In genomic region chr1:12447849-12448312, GRCh38 we compare ENCODE assay signal across 12 cellular contexts.
A peak's percentile ranks its signal among the peaks of the same experiment; 100 is the strongest.
DNase-seq lines count a peak whose midpoint lies in the region; ATAC-seq and TF ChIP-seq lines count a peak whose summit lies in the region.
"Had no signal": no experiment of that assay in that cellular context is flagged by ENCODE, and none has a peak within 500 bp of the region (broad histone marks: within the 10 kb centered on the region; RNA-seq: fewer than 3 reads in every experiment).

No MANE protein-coding gene starts in this region.

- H3K4me1 ChIP-seq in suprapubic skin, result peaks cover 64% of the 10 kb centered on the region

- H3K27ac Mint-ChIP-seq in activated naive CD8-positive, alpha-beta T cell treated with anti-CD3 and anti-CD28 coated beads for 36 hours, result peak overlapping the region; percentile 99

- TF ChIP-seq EP300 in suprapubic skin (IDR thresholded peaks at IDR 0.05), result no peak

- peaks cover 86% of the 10 kb centered on the region for H3K4me1 Mint-ChIP-seq in activated naive CD8-positive, alpha-beta T cell treated with anti-CD3 and anti-CD28 coated beads for 36 hours

- no peak overlapping the region for H3K4me3 Mint-ChIP-seq in activated naive CD8-positive, alpha-beta T cell treated with anti-CD3 and anti-CD28 coated beads for 36 hours

- DNase-seq in NCI-H1092 treated with DMSO at 0.1 percent for 48 hours (lab: John Stamatoyannopoulos, UW) (peak; percentile 21), NCI-H1092 (lab: John Stamatoyannopoulos, UW) (no peak), kidney tubule cell (ENCODE audit: low spot score) (peak; percentile 64), suprapubic skin (ENCODE audit: low spot score in 2 of 2) (no peak), DMS 273 treated with DMSO at 0.1 percent for 48 hours (lab: John Stamatoyannopoulos, UW) (no peak)
- no peak for DNase-seq in activated naive CD8-positive, alpha-beta T cell treated with anti-CD3 and anti-CD28 coated beads for 36 hours
- DNase-seq in stimulated activated CD4-positive, alpha-beta T cell treated with anti-CD3 and anti-CD28 coated beads, Interleukin-2, amount 100 ng/mL, for 48 hours, result no peak
- DNase-seq: activated CD4-positive, alpha-beta T cell treated with anti-CD3 and anti-CD28 coated beads, Interleukin-2, amount 50 U/mL, for 1 hour; NCI-H510A treated with DMSO at 0.1 percent for 48 hours had no signal

- H3K36me3 ChIP-seq in suprapubic skin, result no peaks in the 10 kb centered on the region

- peak overlapping the region; percentile 56 for H3K27ac ChIP-seq in suprapubic skin
- H3K27ac ChIP-seq: 22Rv1, epithelial cell of prostate had no signal

- no peak for ATAC-seq in GM18861 (IDR thresholded peaks at IDR 0.05; ENCODE audit: unreplicated experiment)

- peaks cover 14% of the 10 kb centered on the region for H3K9me3 Mint-ChIP-seq in activated naive CD8-positive, alpha-beta T cell treated with anti-CD3 and anti-CD28 coated beads for 36 hours

- TF ChIP-seq POLR2A in suprapubic skin (IDR thresholded peaks at IDR 0.05), result no peak

- peaks cover 79% of the 10 kb centered on the region for H3K36me3 Mint-ChIP-seq in activated naive CD8-positive, alpha-beta T cell treated with anti-CD3 and anti-CD28 coated beads for 36 hours

- no peaks in the 10 kb centered on the region for H3K27me3 Mint-ChIP-seq in activated naive CD8-positive, alpha-beta T cell treated with anti-CD3 and anti-CD28 coated beads for 36 hours

- no peak for TF ChIP-seq CTCF in suprapubic skin (IDR thresholded peaks at IDR 0.05)

- no peaks in the 10 kb centered on the region for H3K27me3 ChIP-seq in suprapubic skin

- 37% methylated on average over 7 of the region's 7 CpGs for WGBS in suprapubic skin

- no peak overlapping the region for H3K4me3 ChIP-seq in suprapubic skin

- no peaks in the 10 kb centered on the region for H3K9me3 ChIP-seq in suprapubic skin

Comparison
In these comparisons a context has a peak if more than half of its experiments do, and no peak if none do; other contexts are left out.
1. DNase-seq: peak in NCI-H1092 treated with DMSO at 0.1 percent for 48 hours (single experiment) and kidney tubule cell (single experiment); none in NCI-H1092 (single experiment), activated naive CD8-positive, alpha-beta T cell treated with anti-CD3 and anti-CD28 coated beads for 36 hours (single experiment), suprapubic skin (0 of 2), DMS 273 treated with DMSO at 0.1 percent for 48 hours (single experiment) and stimulated activated CD4-positive, alpha-beta T cell treated with anti-CD3 and anti-CD28 coated beads, Interleukin-2, amount 100 ng/mL, for 48 hours (0 of 2).